In genomic region chr17:46191332-46192210, GRCh38 we compare ENCODE assay signal across 8 cellular contexts. TPM values are rescaled to one million over a fixed set of nuclear protein-coding genes. Genes with fewer than 3 reads are reported as not detected.
DNase-seq lines count a peak whose midpoint lies in the region; ATAC-seq, FAIRE-seq and TF ChIP-seq lines count a peak whose summit lies in the region.

No MANE protein-coding gene starts in this region.

- no peak for FAIRE-seq in RCC 7860 (lab: Jason Lieb, UNC)

- CTCF ChIA-PET in activated naive CD4-positive, alpha-beta T cell treated with anti-CD3 and anti-CD28 coated beads, Interleukin-2, amount 10 ng/mL, durations not matched to agents 7 days and 5 days (lab: Charles Lee): interaction anchor here (1.4 kb wide), 1 partner anchor 21 kb away, joined by 7 read pairs; no protein-coding TSS in a partner anchor

- no peaks in the 10 kb centered on the region for H3K27me3 Mint-ChIP-seq in activated naive CD4-positive, alpha-beta T cell treated with anti-CD3 and anti-CD28 coated beads, Interleukin-2, amount 10 ng/mL, durations not matched to agents 7 days and 5 days
- H3K27me3 Mint-ChIP-seq in glutamatergic neuron (ENCODE audit: unreplicated experiment) (peaks cover 12% of the 10 kb centered on the region), progenitor cell of endocrine pancreas (no peaks in the 10 kb centered on the region)

- ATAC-seq in HG03280 (IDR thresholded peaks at IDR 0.05; ENCODE audit: unreplicated experiment): no peak

- peaks cover 30% of the 10 kb centered on the region for H3K36me3 Mint-ChIP-seq in activated naive CD4-positive, alpha-beta T cell treated with anti-CD3 and anti-CD28 coated beads, Interleukin-2, amount 10 ng/mL, durations not matched to agents 7 days and 5 days
- H3K36me3 Mint-ChIP-seq in glutamatergic neuron (ENCODE audit: unreplicated experiment) (peaks cover 7% of the 10 kb centered on the region), progenitor cell of endocrine pancreas (ENCODE audit: insufficient read depth) (no peaks in the 10 kb centered on the region)

- TF ChIP-seq CTCF in AG10803 (conservative IDR thresholded peaks at IDR 0.05; ENCODE audit: low read length) (no peak), GM12865 (IDR thresholded peaks at IDR 0.05; ENCODE audit: insufficient read depth, low read depth, low read length, missing control alignments) (no peak), glutamatergic neuron (IDR thresholded peaks at IDR 0.05; ENCODE audit: partially characterized antibody, unreplicated experiment) (no peak), progenitor cell of endocrine pancreas (IDR thresholded peaks at IDR 0.05; ENCODE audit: unreplicated experiment) (no peak)

- H3K9me3 Mint-ChIP-seq in activated naive CD4-positive, alpha-beta T cell treated with anti-CD3 and anti-CD28 coated beads, Interleukin-2, amount 10 ng/mL, durations not matched to agents 7 days and 5 days: no peaks in the 10 kb centered on the region
- H3K9me3 Mint-ChIP-seq in glutamatergic neuron (ENCODE audit: unreplicated experiment): peaks cover 17% of the 10 kb centered on the region
- no peaks in the 10 kb centered on the region for H3K9me3 Mint-ChIP-seq in progenitor cell of endocrine pancreas (ENCODE audit: low read depth)

- peak overlapping the region; percentile 89 for H3K4me3 Mint-ChIP-seq in activated naive CD4-positive, alpha-beta T cell treated with anti-CD3 and anti-CD28 coated beads, Interleukin-2, amount 10 ng/mL, durations not matched to agents 7 days and 5 days
- peak overlapping the region; percentile 98 for H3K4me3 Mint-ChIP-seq in glutamatergic neuron (ENCODE audit: unreplicated experiment)
- H3K4me3 Mint-ChIP-seq in progenitor cell of endocrine pancreas (ENCODE audit: low read depth): peak overlapping the region; percentile 97

- DNase-seq in AG10803 (ENCODE audit: low read depth): peak; percentile 29
- DNase-seq in GM12865 (ENCODE audit: low read depth): peak; percentile 51
- DNase-seq in NCI-H510A (lab: John Stamatoyannopoulos, UW): peak; percentile 24
- peak; percentile 54 for DNase-seq in activated naive CD4-positive, alpha-beta T cell treated with anti-CD3 and anti-CD28 coated beads, Interleukin-2, amount 10 ng/mL, durations not matched to agents 7 days and 5 days
- DNase-seq in glutamatergic neuron: peak; percentile 61
- no peak for DNase-seq in progenitor cell of endocrine pancreas (ENCODE audit: low spot score, unreplicated experiment)
- DNase-seq in RCC 7860 (ENCODE audit: low spot score): no peak

- H3K4me3 ChIP-seq in AG10803 (ENCODE audit: low read length): peak overlapping the region; percentile 82
- peak overlapping the region; percentile 83 for H3K4me3 ChIP-seq in GM12865 (ENCODE audit: low read depth, low read length)

- H3K4me1 Mint-ChIP-seq in activated naive CD4-positive, alpha-beta T cell treated with anti-CD3 and anti-CD28 coated beads, Interleukin-2, amount 10 ng/mL, durations not matched to agents 7 days and 5 days: peaks cover 67% of the 10 kb centered on the region
- peaks cover 33% of the 10 kb centered on the region for H3K4me1 Mint-ChIP-seq in glutamatergic neuron (ENCODE audit: low read depth, unreplicated experiment)
- peaks cover 48% of the 10 kb centered on the region for H3K4me1 Mint-ChIP-seq in progenitor cell of endocrine pancreas (ENCODE audit: low read depth)

- H3K27ac Mint-ChIP-seq in activated naive CD4-positive, alpha-beta T cell treated with anti-CD3 and anti-CD28 coated beads, Interleukin-2, amount 10 ng/mL, durations not matched to agents 7 days and 5 days: peak overlapping the region; percentile 98
- H3K27ac Mint-ChIP-seq in glutamatergic neuron (ENCODE audit: unreplicated experiment): peak overlapping the region; percentile 99
- peak overlapping the region; percentile 99 for H3K27ac Mint-ChIP-seq in progenitor cell of endocrine pancreas

RNA-seq across cellular contexts. Expression of gene KANSL1, which starts 1.7 kb away (rescaled TPM):
- total RNA-seq in glutamatergic neuron (ENCODE audit: unreplicated experiment) (191 TPM), progenitor cell of endocrine pancreas (173 and 174 TPM in 2 replicates)

Comparison
In these comparisons a context has a peak if more than half of its experiments do, and no peak if none do; other contexts are left out.
1. DNase-seq: peak in AG10803 (single experiment), GM12865 (single experiment), NCI-H510A (single experiment), activated naive CD4-positive, alpha-beta T cell treated with anti-CD3 and anti-CD28 coated beads, Interleukin-2, amount 10 ng/mL, durations not matched to agents 7 days and 5 days (single experiment) and glutamatergic neuron (single experiment); none in progenitor cell of endocrine pancreas (single experiment) and RCC 7860 (single experiment).
2. Peak in every context shown above with its lines, with median percentiles within 50 percentile points of each other: H3K27ac Mint-ChIP-seq and H3K4me3 Mint-ChIP-seq.